17 cellular contexts compared by ENCODE assay signal in the genomic region with DNA sequence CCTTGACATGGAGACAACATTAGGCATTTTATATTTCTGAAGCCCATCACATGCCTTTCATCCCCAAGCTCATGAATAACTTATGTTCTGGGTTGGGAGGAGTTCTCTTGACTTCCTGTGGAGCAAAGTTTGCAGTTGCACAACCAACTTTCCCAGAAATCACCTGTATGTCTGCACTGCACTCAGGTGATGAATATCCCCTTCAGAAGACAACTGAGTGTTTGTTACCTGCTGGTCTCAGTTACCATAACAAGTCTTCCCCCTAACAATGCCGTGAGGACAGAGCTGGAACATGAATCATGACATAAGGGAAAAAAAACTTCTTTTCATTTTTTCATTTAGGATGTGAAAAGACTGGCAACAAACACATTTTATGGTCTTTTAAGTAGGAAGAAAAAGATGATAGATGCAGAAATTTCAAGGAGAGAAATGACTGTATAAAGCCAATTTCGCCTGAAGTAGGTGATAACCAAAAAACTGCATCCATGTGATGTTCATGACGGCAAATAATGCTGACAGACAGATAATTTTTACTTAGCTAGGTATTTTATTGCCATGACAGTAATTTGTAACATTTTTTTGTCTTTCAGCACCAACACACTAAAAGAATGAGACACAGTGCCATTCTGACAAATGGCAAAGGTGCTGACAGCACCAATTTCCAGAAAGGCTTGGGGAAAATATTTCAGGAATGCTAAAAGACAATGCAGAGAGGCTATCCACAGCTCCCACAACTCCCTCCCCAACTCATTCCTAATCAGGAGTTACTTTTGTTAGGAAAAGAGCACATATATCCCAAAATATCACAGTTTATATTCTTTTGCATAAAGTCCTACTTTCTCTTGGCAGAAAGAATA.
A peak's percentile ranks its signal among the peaks of the same experiment; 100 is the strongest.
DNase-seq lines count a peak whose midpoint lies in the region; TF ChIP-seq lines count a peak whose summit lies in the region.
"Had no signal": no experiment of that assay in that cellular context is flagged by ENCODE, and none has a peak within 500 bp of the region (broad histone marks: within the 10 kb centered on the region; RNA-seq: fewer than 3 reads in every experiment).

No MANE protein-coding gene starts in this region.

- H3K27ac Mint-ChIP-seq in activated T-helper 2 cell treated with anti-CD3 and anti-CD28 coated beads, Interferon-gamma antibody, Interleukin-2, Interleukin-4, amounts not matched to agents 10 μg/mL and 5 μg/mL and 100 μg/mL, durations not matched to agents 14 hours and 24 hours and 36 hours: no peak overlapping the region
- H3K27ac Mint-ChIP-seq in activated CD4-positive, alpha-beta memory T cell treated with anti-CD3 and anti-CD28 coated beads, Interleukin-2, amount 10 ng/mL, durations not matched to agents 7 days and 5 days: no peak overlapping the region
- H3K27ac Mint-ChIP-seq: activated naive CD4-positive, alpha-beta T cell treated with anti-CD3 and anti-CD28 coated beads, Interleukin-2, amount 50 U/mL, for 72 hours had no signal

- H3K36me3 Mint-ChIP-seq in activated T-helper 2 cell treated with anti-CD3 and anti-CD28 coated beads, Interferon-gamma antibody, Interleukin-2, Interleukin-4, amounts not matched to agents 10 μg/mL and 5 μg/mL and 100 μg/mL, durations not matched to agents 14 hours and 24 hours and 36 hours (ENCODE audit: low read depth): no peaks in the 10 kb centered on the region
- H3K36me3 Mint-ChIP-seq in activated CD4-positive, alpha-beta memory T cell treated with anti-CD3 and anti-CD28 coated beads, Interleukin-2, amount 10 ng/mL, durations not matched to agents 7 days and 5 days (ENCODE audit: low read depth): no peaks in the 10 kb centered on the region
- H3K36me3 Mint-ChIP-seq: activated naive CD4-positive, alpha-beta T cell treated with anti-CD3 and anti-CD28 coated beads, Interleukin-2, amount 50 U/mL, for 72 hours had no signal

- no peak for TF ChIP-seq EP300 in transverse colon (IDR thresholded peaks at IDR 0.05; ENCODE audit: low read depth)

- 57 to 72% methylated on average over 3 of the region's 3 CpGs for WGBS in transverse colon (ENCODE audit: low coverage in 1 of 2), 2 donors

- intact Hi-C loops in transverse colon (cut with DNase I; ENCODE audit: low total_unique reads): no loop called here
- intact Hi-C loops in activated T-helper 2 cell treated with anti-CD3 and anti-CD28 coated beads, Interferon-gamma antibody, Interleukin-2, Interleukin-4, amounts not matched to agents 10 μg/mL and 5 μg/mL and 100 μg/mL, durations not matched to agents 14 hours and 24 hours and 36 hours (cut with micrococcal nuclease): no loop called here

- H3K9me3 Mint-ChIP-seq in activated T-helper 2 cell treated with anti-CD3 and anti-CD28 coated beads, Interferon-gamma antibody, Interleukin-2, Interleukin-4, amounts not matched to agents 10 μg/mL and 5 μg/mL and 100 μg/mL, durations not matched to agents 14 hours and 24 hours and 36 hours: no peaks in the 10 kb centered on the region
- peaks cover 7% of the 10 kb centered on the region for H3K9me3 Mint-ChIP-seq in activated CD4-positive, alpha-beta memory T cell treated with anti-CD3 and anti-CD28 coated beads, Interleukin-2, amount 10 ng/mL, durations not matched to agents 7 days and 5 days

- H3K9ac ChIP-seq in HUES48 (ENCODE audit: low read depth, low read length): no peak overlapping the region

- no peak overlapping the region for H3K4me3 Mint-ChIP-seq in activated T-helper 2 cell treated with anti-CD3 and anti-CD28 coated beads, Interferon-gamma antibody, Interleukin-2, Interleukin-4, amounts not matched to agents 10 μg/mL and 5 μg/mL and 100 μg/mL, durations not matched to agents 14 hours and 24 hours and 36 hours (ENCODE audit: low read depth)
- no peak overlapping the region for H3K4me3 Mint-ChIP-seq in activated CD4-positive, alpha-beta memory T cell treated with anti-CD3 and anti-CD28 coated beads, Interleukin-2, amount 10 ng/mL, durations not matched to agents 7 days and 5 days

- POLR2A ChIA-PET in activated CD4-positive, alpha-beta memory T cell treated with anti-CD3 and anti-CD28 coated beads, Interleukin-2, amount 10 ng/mL, durations not matched to agents 7 days and 5 days (lab: Charles Lee): no interaction called here

- no peaks in the 10 kb centered on the region for H3K27me3 Mint-ChIP-seq in activated T-helper 2 cell treated with anti-CD3 and anti-CD28 coated beads, Interferon-gamma antibody, Interleukin-2, Interleukin-4, amounts not matched to agents 10 μg/mL and 5 μg/mL and 100 μg/mL, durations not matched to agents 14 hours and 24 hours and 36 hours (ENCODE audit: low read depth)
- no peaks in the 10 kb centered on the region for H3K27me3 Mint-ChIP-seq in activated CD4-positive, alpha-beta memory T cell treated with anti-CD3 and anti-CD28 coated beads, Interleukin-2, amount 10 ng/mL, durations not matched to agents 7 days and 5 days

- H3K9me3 ChIP-seq in HUES48 (ENCODE audit: control insufficient read depth, insufficient read depth, low read length) (no peaks in the 10 kb centered on the region), transverse colon (no peaks in the 10 kb centered on the region)
- H3K9me3 ChIP-seq: left lung, ovary had no signal

- H3K4me1 ChIP-seq in HUES48 (ENCODE audit: control insufficient read depth, insufficient read depth, low read length): peaks cover 33% of the 10 kb centered on the region
- H3K4me1 ChIP-seq in transverse colon: no peaks in the 10 kb centered on the region
- H3K4me1 ChIP-seq: left lung had no signal

- no peaks in the 10 kb centered on the region for H3K27me3 ChIP-seq in HUES48 (ENCODE audit: control insufficient read depth, insufficient read depth, low read length)
- no peaks in the 10 kb centered on the region for H3K27me3 ChIP-seq in transverse colon
- H3K27me3 ChIP-seq: left lung, ovary had no signal

- no peak overlapping the region for H3K4me3 ChIP-seq in AG10803 (ENCODE audit: low read length)
- no peak overlapping the region; the same call in 1 of the 2 replicates for H3K4me3 ChIP-seq in HUES48 (ENCODE audit: low read depth, low read length)
- H3K4me3 ChIP-seq in cardiac fibroblast (replicated peaks in 1 of 2; ENCODE audit: low read depth in 2 of 2, low read length in 2 of 2): no peak overlapping the region
- H3K4me3 ChIP-seq in transverse colon: no peak overlapping the region
- H3K4me3 ChIP-seq: GM12878, left lung, ovary had no signal

- H3K36me3 ChIP-seq in HUES48 (ENCODE audit: control insufficient read depth, insufficient read depth, low read length): no peaks in the 10 kb centered on the region
- H3K36me3 ChIP-seq in transverse colon: no peaks in the 10 kb centered on the region
- H3K36me3 ChIP-seq: left lung, ovary had no signal

- H3K27ac ChIP-seq in HUES48 (ENCODE audit: low read depth, low read length): peak overlapping the region; percentile 82
- H3K27ac ChIP-seq in transverse colon: no peak overlapping the region
- H3K27ac ChIP-seq: left lung, ovary had no signal

- TF ChIP-seq CTCF in AG10803 (conservative IDR thresholded peaks at IDR 0.05; ENCODE audit: low read length): no peak
- no peak for TF ChIP-seq CTCF in cardiac fibroblast (IDR thresholded peaks at IDR 0.05; ENCODE audit: low read depth, low read length)
- no peak for TF ChIP-seq CTCF in transverse colon (IDR thresholded peaks at IDR 0.05)

- in situ Hi-C loops in transverse colon (cut with MboI; ENCODE audit: low pct_ligation_motif_present in 1 of 4, low pct_unique_long_range_greater_than_20kb in 1 of 4, low sequenced_read_pairs in 3 of 4): no loop called here

- no peaks in the 10 kb centered on the region for H3K4me1 Mint-ChIP-seq in activated T-helper 2 cell treated with anti-CD3 and anti-CD28 coated beads, Interferon-gamma antibody, Interleukin-2, Interleukin-4, amounts not matched to agents 10 μg/mL and 5 μg/mL and 100 μg/mL, durations not matched to agents 14 hours and 24 hours and 36 hours (ENCODE audit: low read depth)
- no peaks in the 10 kb centered on the region for H3K4me1 Mint-ChIP-seq in activated CD4-positive, alpha-beta memory T cell treated with anti-CD3 and anti-CD28 coated beads, Interleukin-2, amount 10 ng/mL, durations not matched to agents 7 days and 5 days

- peak; percentile 12 for DNase-seq in AG10803 (ENCODE audit: low read depth)
- DNase-seq in cardiac fibroblast (ENCODE audit: low read depth in 2 of 2): peak; percentile 13 to 18
- peak; percentile 64 for DNase-seq in islet precursor cell
- no peak for DNase-seq in SKM-1 treated with dmso at 0.1 percent for 144 hours (lab: John Stamatoyannopoulos, UW; ENCODE audit: unreplicated experiment)
- DNase-seq in transverse colon: no peak
- DNase-seq in activated T-helper 2 cell treated with anti-CD3 and anti-CD28 coated beads, Interferon-gamma antibody, Interleukin-2, Interleukin-4, amounts not matched to agents 10 μg/mL and 5 μg/mL and 100 μg/mL, durations not matched to agents 14 hours and 24 hours and 36 hours (ENCODE audit: low spot score): no peak
- DNase-seq in activated CD4-positive, alpha-beta memory T cell treated with anti-CD3 and anti-CD28 coated beads, Interleukin-2, amount 10 ng/mL, durations not matched to agents 7 days and 5 days: no peak
- DNase-seq: activated T-cell treated with anti-CD3 and anti-CD28 coated beads, Interleukin-2, amount 50 U/mL, for 1 hour; effector CD8-positive, alpha-beta T cell; hippocampal formation; left lung; NCI-H2029 treated with DMSO at 0.1 percent for 48 hours; NCI-H774; ovary had no signal

- TF ChIP-seq POLR2A in transverse colon (IDR thresholded peaks at IDR 0.05): no peak

- CTCF ChIA-PET in activated CD4-positive, alpha-beta memory T cell treated with anti-CD3 and anti-CD28 coated beads, Interleukin-2, amount 10 ng/mL, durations not matched to agents 7 days and 5 days (lab: Charles Lee): no interaction called here

Comparison
In these comparisons a context has a peak if more than half of its experiments do, and no peak if none do; other contexts are left out.
1. DNase-seq: peak in AG10803 (single experiment), cardiac fibroblast (2 of 2) and islet precursor cell (single experiment); none in SKM-1 treated with dmso at 0.1 percent for 144 hours (single experiment), transverse colon (single experiment), activated T-helper 2 cell treated with anti-CD3 and anti-CD28 coated beads, Interferon-gamma antibody, Interleukin-2, Interleukin-4, amounts not matched to agents 10 μg/mL and 5 μg/mL and 100 μg/mL, durations not matched to agents 14 hours and 24 hours and 36 hours (single experiment) and activated CD4-positive, alpha-beta memory T cell treated with anti-CD3 and anti-CD28 coated beads, Interleukin-2, amount 10 ng/mL, durations not matched to agents 7 days and 5 days (single experiment).